Comparison of ENCODE assay signal across 1 cellular context in genomic region chr10:26642896-26643653, GRCh38.
TF ChIP-seq lines count a peak whose summit lies in the region.

No MANE protein-coding gene starts in this region.

TF ChIP-seq in H1, 55 proteins besides CTCF, POLR2A, EP300 and RAD21 (continued from another document):
- TF ChIP-seq RXRA (IDR thresholded peaks at IDR 0.05; ENCODE audit: insufficient read depth, low read depth, low read length) = no peak
- no peak for TF ChIP-seq CBX8 (IDR thresholded peaks at IDR 0.05; ENCODE audit: borderline replicate concordance, low read depth, low read length)
- TF ChIP-seq YY1 (IDR thresholded peaks at IDR 0.05; ENCODE audit: low read depth, low read length) = no peak
- no peak for TF ChIP-seq JUND (IDR thresholded peaks at IDR 0.05; ENCODE audit: low read length)
